22 cellular contexts compared by ENCODE assay signal in genomic region chr2:72940361-72940760, GRCh38. TPM values are rescaled to one million over a fixed set of nuclear protein-coding genes. Genes with fewer than 3 reads are reported as not detected.
DNase-seq lines count a peak whose midpoint lies in the region; ATAC-seq, FAIRE-seq and TF ChIP-seq lines count a peak whose summit lies in the region.
"Had no signal": no experiment of that assay in that cellular context is flagged by ENCODE, and none has a peak within 500 bp of the region (broad histone marks: within the 10 kb centered on the region; RNA-seq: fewer than 3 reads in every experiment).

No MANE protein-coding gene starts in this region.

- ATAC-seq in WTC11, result no peak
- ATAC-seq: CD8-positive, alpha-beta T cell; GM12878 had no signal

- TF ChIP-seq CTCF in H9 (conservative IDR thresholded peaks at IDR 0.05) (no peak), WTC11 (IDR thresholded peaks at IDR 0.05) (no peak), kidney (IDR thresholded peaks at IDR 0.05; ENCODE audit: borderline replicate concordance, extremely low read depth, insufficient read depth) (no peak)

- H3K4me1 Mint-ChIP-seq in H9, result peaks cover 35 to 55% of the 10 kb centered on the region in 2 experiments
- peaks cover 51% of the 10 kb centered on the region for H3K4me1 Mint-ChIP-seq in WTC11
- no peaks in the 10 kb centered on the region for H3K4me1 Mint-ChIP-seq in activated CD4-positive, alpha-beta T cell treated with anti-CD3 and anti-CD28 coated beads, Interleukin-2, amount 10 ng/mL, durations not matched to agents 24 days and 14 days

- H3K9ac ChIP-seq in H9 (ENCODE audit: extremely low read depth, insufficient read length, low read length) (no peak overlapping the region), kidney (ENCODE audit: low read length in 2 of 2) (no peak overlapping the region), skeletal muscle satellite cell (ENCODE audit: low read depth, low read length) (no peak overlapping the region)

- H2AFZ ChIP-seq in H9 (ENCODE audit: low read length), result no peak overlapping the region

- intact Hi-C loops in kidney (cut with DNase I), result no loop called here
- intact Hi-C loops in activated CD4-positive, alpha-beta T cell treated with anti-CD3 and anti-CD28 coated beads, Interleukin-2, amount 10 ng/mL, durations not matched to agents 24 days and 14 days (cut with micrococcal nuclease), result no loop called here

- H2BK20ac ChIP-seq in H9 (ENCODE audit: low read depth, low read length, poor library complexity, severe bottlenecking), result no peak overlapping the region

- H3K27ac Mint-ChIP-seq in H9, result peak overlapping the region in 2 of 3 experiments; percentile 42 to 77; a peak in 3 of 7 replicates
- peak overlapping the region; percentile 11; the same call in 1 of the 2 replicates for H3K27ac Mint-ChIP-seq in WTC11
- no peak overlapping the region for H3K27ac Mint-ChIP-seq in activated CD4-positive, alpha-beta T cell treated with anti-CD3 and anti-CD28 coated beads, Interleukin-2, amount 10 ng/mL, durations not matched to agents 24 days and 14 days
- H3K27ac Mint-ChIP-seq: CD8-positive, alpha-beta T cell had no signal

- CTCF ChIA-PET in WTC11 (lab: Charles Lee), result interaction anchor here (0.5 to 14.9 kb wide), 9 partner anchors 10 to 237 kb away, joined by 3 to 218 read pairs (median 6); partner anchors contain the start of gene SPR

- H3K9me3 ChIP-seq in H9 (ENCODE audit: control insufficient read depth, low read depth, low read length) (no peaks in the 10 kb centered on the region), kidney (ENCODE audit: control insufficient read depth in 1 of 2, low read length in 2 of 2) (no peaks in the 10 kb centered on the region), skeletal muscle satellite cell (replicated peaks; ENCODE audit: low read length) (no peaks in the 10 kb centered on the region)
- H3K9me3 ChIP-seq: HAP-1, Peyer's patch, SJSA1 had no signal

- H3K14ac ChIP-seq in H9 (ENCODE audit: insufficient read depth, low read length), result no peak overlapping the region; the same call in 1 of the 2 replicates

- no peak overlapping the region for H3K4me3 Mint-ChIP-seq in H9
- H3K4me3 Mint-ChIP-seq in WTC11, result no peak overlapping the region
- no peak overlapping the region for H3K4me3 Mint-ChIP-seq in activated CD4-positive, alpha-beta T cell treated with anti-CD3 and anti-CD28 coated beads, Interleukin-2, amount 10 ng/mL, durations not matched to agents 24 days and 14 days
- H3K4me3 Mint-ChIP-seq: CD8-positive, alpha-beta T cell had no signal

- H3K4me3 ChIP-seq in kidney (ENCODE audit: low read length in 2 of 2), result no peak overlapping the region
- H3K4me3 ChIP-seq in skeletal muscle satellite cell (ENCODE audit: low read length), result no peak overlapping the region
- H3K4me3 ChIP-seq: GM12878, HAP-1, Peyer's patch, SJSA1 had no signal

- H3K4ac ChIP-seq in H9 (ENCODE audit: low read depth, low read length), result no peak overlapping the region

- no peak overlapping the region for H3K56ac ChIP-seq in H9 (ENCODE audit: insufficient read length, low read depth, low read length)

- peak overlapping the region; percentile 54 for H2AK5ac ChIP-seq in H9 (ENCODE audit: insufficient read length, low read length)

- no peak overlapping the region for H3K27ac ChIP-seq in H9 (ENCODE audit: insufficient read length, low read depth, low read length)
- H3K27ac ChIP-seq in kidney (ENCODE audit: low read depth in 2 of 2, low read length in 2 of 2), result no peak overlapping the region
- H3K27ac ChIP-seq: Peyer's patch, SJSA1 had no signal

- no peak overlapping the region for H3K23ac ChIP-seq in H9 (ENCODE audit: insufficient read length, low read depth, low read length)

- no peaks in the 10 kb centered on the region for H4K20me1 ChIP-seq in H9 (ENCODE audit: control insufficient read depth, insufficient read depth, insufficient read length)

- peak overlapping the region; percentile 28 for H3K18ac ChIP-seq in H9 (ENCODE audit: insufficient read length, low read depth, low read length)

- no peaks in the 10 kb centered on the region for H3K9me3 Mint-ChIP-seq in H9
- H3K9me3 Mint-ChIP-seq in WTC11, result no peaks in the 10 kb centered on the region
- no peaks in the 10 kb centered on the region for H3K9me3 Mint-ChIP-seq in activated CD4-positive, alpha-beta T cell treated with anti-CD3 and anti-CD28 coated beads, Interleukin-2, amount 10 ng/mL, durations not matched to agents 24 days and 14 days
- H3K9me3 Mint-ChIP-seq: CD8-positive, alpha-beta T cell had no signal

- peaks cover 2% of the 10 kb centered on the region for H3K23me2 ChIP-seq in H9 (ENCODE audit: insufficient read length, low read depth, low read length, poor library complexity, severe bottlenecking)

- no peaks in the 10 kb centered on the region; the same call in 1 of the 2 replicates for H3K27me3 ChIP-seq in H9 (ENCODE audit: insufficient read depth, low read length)
- peaks cover 19% of the 10 kb centered on the region for H3K27me3 ChIP-seq in skeletal muscle satellite cell (ENCODE audit: control insufficient read depth, insufficient read depth, low read length)
- H3K27me3 ChIP-seq: Peyer's patch, SJSA1 had no signal

- no peaks in the 10 kb centered on the region for H3K79me2 ChIP-seq in H9 (ENCODE audit: insufficient read depth, low read length)

- POLR2A ChIA-PET in WTC11 (lab: Charles Lee), result interaction anchor here (0.9 to 1.7 kb wide), 3 partner anchors 11 to 23 kb away, joined by 4 to 7 read pairs (median 7); no protein-coding TSS in a partner anchor

- H3K27me3 Mint-ChIP-seq in H9 (ENCODE audit: low read depth) (peaks cover 34% of the 10 kb centered on the region), WTC11 (ENCODE audit: low read depth) (peaks cover 27% of the 10 kb centered on the region)
- H3K27me3 Mint-ChIP-seq in activated CD4-positive, alpha-beta T cell treated with anti-CD3 and anti-CD28 coated beads, Interleukin-2, amount 10 ng/mL, durations not matched to agents 24 days and 14 days, result no peaks in the 10 kb centered on the region

- FAIRE-seq in kidney (lab: Jason Lieb, UNC) (no peak), RCC 7860 (lab: Jason Lieb, UNC) (no peak)
- FAIRE-seq: GM12878 had no signal

- peaks cover 5 to 16% (median 9%) of the 10 kb centered on the region in 3 experiments; a peak in 6 of 7 replicates for H3K36me3 Mint-ChIP-seq in H9 (ENCODE audit: insufficient read depth in 1 of 3, low read depth in 3 of 3)
- peaks cover 10% of the 10 kb centered on the region for H3K36me3 Mint-ChIP-seq in WTC11
- H3K36me3 Mint-ChIP-seq in activated CD4-positive, alpha-beta T cell treated with anti-CD3 and anti-CD28 coated beads, Interleukin-2, amount 10 ng/mL, durations not matched to agents 24 days and 14 days (ENCODE audit: low read depth), result no peaks in the 10 kb centered on the region

- H2BK5ac ChIP-seq in H9 (ENCODE audit: insufficient read length, low read length), result no peak overlapping the region

- H4K8ac ChIP-seq in H9 (replicated peaks; ENCODE audit: insufficient read length, low read depth, low read length), result no peak overlapping the region

- no peaks in the 10 kb centered on the region for H3K36me3 ChIP-seq in kidney (ENCODE audit: control insufficient read depth in 1 of 2, insufficient read depth in 2 of 2, low read length in 2 of 2)
- H3K36me3 ChIP-seq in skeletal muscle satellite cell (ENCODE audit: insufficient read depth, low read length), result no peaks in the 10 kb centered on the region
- H3K36me3 ChIP-seq: HAP-1, Peyer's patch, SJSA1 had no signal

- H3K4me2 ChIP-seq in H9 (ENCODE audit: insufficient read depth, insufficient read length, low read length), result no peak overlapping the region
- peak overlapping the region; percentile 38 for H3K4me2 ChIP-seq in skeletal muscle satellite cell (ENCODE audit: low read length)

- H3T11ph ChIP-seq in H9 (ENCODE audit: low read length), result no peak overlapping the region

- H4K91ac ChIP-seq in H9 (ENCODE audit: insufficient read length, low read depth, low read length), result no peak overlapping the region

- no peak for DNase-seq in H9
- DNase-seq in WTC11 (ENCODE audit: low spot score), result no peak
- peak; percentile 52 for DNase-seq in kidney
- no peak for DNase-seq in RCC 7860 (ENCODE audit: low spot score)
- no peak for DNase-seq in NCI-H1436 treated with DMSO at 0.1 percent for 48 hours (lab: John Stamatoyannopoulos, UW)
- DNase-seq in activated CD4-positive, alpha-beta T cell treated with anti-CD3 and anti-CD28 coated beads, Interleukin-2, amount 10 ng/mL, durations not matched to agents 24 days and 14 days, result no peak
- DNase-seq: CD8-positive, alpha-beta T cell; DND-41; Kasumi-1; NCI-H2081; NCI-H345; NCI-H524 treated with DMSO at 0.1 percent for 48 hours; Peyer's patch had no signal

- H2BK15ac ChIP-seq in H9 (ENCODE audit: low read depth, low read length), result no peak overlapping the region

- H3K4me1 ChIP-seq in H9 (ENCODE audit: insufficient read depth, low read length), result peaks cover 3% of the 10 kb centered on the region; the same call in 1 of the 2 replicates
- peaks cover 0 to 20% of the 10 kb centered on the region in 2 donors for H3K4me1 ChIP-seq in kidney (ENCODE audit: control insufficient read depth in 1 of 2, insufficient read depth in 1 of 2, low read depth in 1 of 2, low read length in 2 of 2)
- peaks cover 16% of the 10 kb centered on the region for H3K4me1 ChIP-seq in skeletal muscle satellite cell (ENCODE audit: control insufficient read depth, insufficient read depth, low read length)
- H3K4me1 ChIP-seq: HAP-1, Peyer's patch had no signal

- no peak overlapping the region for H2BK120ac ChIP-seq in H9 (ENCODE audit: low read depth, low read length, poor library complexity, severe bottlenecking)

- WGBS in H9 (ENCODE audit: extremely low coverage, insufficient read length, low lambda C conversion rate), result no CpG with 5 or more reads among the region's 6 CpGs

- no peaks in the 10 kb centered on the region for H3K79me1 ChIP-seq in H9 (ENCODE audit: insufficient read depth, low read depth, low read length, poor library complexity, severe bottlenecking)

- H4K5ac ChIP-seq in H9 (ENCODE audit: insufficient read length, low read depth, low read length), result no peak overlapping the region

- no peak overlapping the region for H2BK12ac ChIP-seq in H9 (ENCODE audit: insufficient read length, low read depth, low read length)

TF ChIP-seq in WTC11, 78 proteins besides CTCF, POLR2A, EP300 and RAD21 (continues in another document):
- no peak for TF ChIP-seq ZNF671 (CRISPR knock-in tag; IDR thresholded peaks at IDR 0.05)

RNA-seq across cellular contexts. Expression of gene EMX1, which starts 23.0 kb away (rescaled TPM):
- 0.64 and 0.72 TPM in 2 replicates for total RNA-seq in H9 (2021)
- total RNA-seq in WTC11 (2021), result 3.6 to 4.4 TPM (median 3.8 TPM) in 3 replicates
- 19.6 TPM for total RNA-seq in kidney
- polyA plus RNA-seq in kidney (ENCODE audit: insufficient read depth, low read depth, low replicate concordance), result 132 TPM
- total RNA-seq in skeletal muscle satellite cell (2012; rRNA removed), result not detected in 2 replicates
- 0.09 TPM in 1 of 2 replicates, not detected in the other for total RNA-seq in activated CD4-positive, alpha-beta T cell treated with anti-CD3 and anti-CD28 coated beads, Interleukin-2, amount 10 ng/mL, durations not matched to agents 24 days and 14 days
- total RNA-seq: A673; CD8-positive, alpha-beta T cell; HT1080; MCF 10A; OCI-LY7; SJSA1 had no signal
- polyA plus RNA-seq: BJ had no signal

RNA-seq across cellular contexts. Expression of gene SPR, which starts 53.2 kb away (rescaled TPM):
- total RNA-seq in H9 (2021), result 7.3 and 7.6 TPM in 2 replicates
- 9.4 to 13.2 TPM (median 13.0 TPM) in 3 replicates for total RNA-seq in WTC11 (2021)
- total RNA-seq in kidney, result 29.9 TPM
- 102 TPM for polyA plus RNA-seq in kidney (ENCODE audit: insufficient read depth, low read depth, low replicate concordance)
- total RNA-seq in skeletal muscle satellite cell (2012; rRNA removed), result 14.2 and 16.0 TPM in 2 replicates
- 12.6 and 12.8 TPM in 2 replicates for total RNA-seq in activated CD4-positive, alpha-beta T cell treated with anti-CD3 and anti-CD28 coated beads, Interleukin-2, amount 10 ng/mL, durations not matched to agents 24 days and 14 days
- total RNA-seq: CD8-positive, alpha-beta T cell; OCI-LY7 had no signal
